25 cellular contexts compared by ENCODE assay signal in the genomic region with DNA sequence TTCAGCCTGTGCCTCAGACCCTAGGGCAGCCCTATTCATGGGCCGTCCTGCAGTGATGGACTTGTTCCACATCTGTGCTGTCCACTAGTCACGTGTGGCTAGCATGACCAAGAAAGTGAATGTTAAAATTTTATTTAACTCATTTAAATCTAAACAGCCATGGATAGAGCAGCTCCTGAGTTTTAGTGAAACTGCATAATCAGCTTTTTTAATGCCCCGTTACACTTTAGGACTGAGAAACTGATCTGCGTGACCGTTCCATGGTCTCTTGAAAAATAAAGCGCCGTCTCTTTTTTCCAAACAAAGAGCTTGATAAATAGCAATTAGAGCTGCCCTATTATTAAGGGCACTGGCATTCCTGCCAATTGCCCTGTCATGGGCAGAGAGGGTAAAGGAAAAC.
"Had no signal": no experiment of that assay in that cellular context is flagged by ENCODE, and none has a peak within 500 bp of the region (broad histone marks: within the 10 kb centered on the region; RNA-seq: fewer than 3 reads in every experiment).

No MANE protein-coding gene starts in this region.

- H3K36me3 ChIP-seq: brain microvascular endothelial cell, SJCRH30 had no signal

- H3K4me1 Mint-ChIP-seq: activated CD4-positive, alpha-beta T cell treated with anti-CD3 and anti-CD28 coated beads for 36 hours; activated CD4-positive, alpha-beta T cell treated with anti-CD3 and anti-CD28 coated beads, Interleukin-2, amount 10 ng/mL, durations not matched to agents 7 days and 5 days; activated naive CD4-positive, alpha-beta T cell treated with anti-CD3 and anti-CD28 coated beads, Interleukin-2, amount 10 ng/mL, durations not matched to agents 7 days and 5 days; activated naive CD8-positive, alpha-beta T cell treated with anti-CD3 and anti-CD28 coated beads, Interleukin-2, amount 50 U/mL, for 24 hours had no signal

- H3K9me3 ChIP-seq: SJCRH30 had no signal

- H3K27ac Mint-ChIP-seq: activated CD4-positive, alpha-beta T cell treated with anti-CD3 and anti-CD28 coated beads for 36 hours; activated CD4-positive, alpha-beta T cell treated with anti-CD3 and anti-CD28 coated beads, Interleukin-2, amount 10 ng/mL, durations not matched to agents 7 days and 5 days; activated CD8-positive, alpha-beta T cell treated with anti-CD3 and anti-CD28 coated beads, Interleukin-2, amount 10 ng/mL, durations not matched to agents 7 days and 5 days; activated naive CD4-positive, alpha-beta T cell treated with anti-CD3 and anti-CD28 coated beads, Interleukin-2, amount 10 ng/mL, durations not matched to agents 7 days and 5 days; activated naive CD8-positive, alpha-beta T cell; activated naive CD8-positive, alpha-beta T cell treated with anti-CD3 and anti-CD28 coated beads, Interleukin-2, amount 50 U/mL, for 24 hours; activated T-helper 1 cell treated with anti-CD3 and anti-CD28 coated beads, Interleukin-12 subunit alpha, Interleukin-12 subunit beta, Interleukin-2, Interleukin-4 antibody, amounts not matched to agents 30 ng/mL and 10 ng/mL and 1 ng/mL, durations not matched to agents 14 hours and 24 hours and 36 hours had no signal

- H3K9me3 Mint-ChIP-seq: activated CD4-positive, alpha-beta T cell treated with anti-CD3 and anti-CD28 coated beads, Interleukin-2, amount 10 ng/mL, durations not matched to agents 7 days and 5 days; activated naive CD4-positive, alpha-beta T cell treated with anti-CD3 and anti-CD28 coated beads, Interleukin-2, amount 10 ng/mL, durations not matched to agents 7 days and 5 days; activated naive CD8-positive, alpha-beta T cell treated with anti-CD3 and anti-CD28 coated beads, Interleukin-2, amount 50 U/mL, for 24 hours; activated T-cell treated with anti-CD3 and anti-CD28 coated beads, Interleukin-2, amount 50 U/mL, for 4 hours; activated T-helper 1 cell treated with anti-CD3 and anti-CD28 coated beads, Interleukin-12 subunit alpha, Interleukin-12 subunit beta, Interleukin-2, Interleukin-4 antibody, amounts not matched to agents 30 ng/mL and 10 ng/mL and 1 ng/mL, durations not matched to agents 14 hours and 24 hours and 36 hours had no signal

- H3K27me3 ChIP-seq: brain microvascular endothelial cell, SJCRH30 had no signal

- ATAC-seq: activated CD4-positive, alpha-beta T cell treated with anti-CD3 and anti-CD28 coated beads for 36 hours; activated CD8-positive, alpha-beta T cell treated with anti-CD3 and anti-CD28 coated beads, Interleukin-2, amount 10 ng/mL, durations not matched to agents 7 days and 5 days; activated naive CD8-positive, alpha-beta T cell treated with anti-CD3 and anti-CD28 coated beads, Interleukin-2, amount 50 U/mL, for 24 hours; activated T-cell treated with anti-CD3 and anti-CD28 coated beads, Interleukin-2, amount 50 U/mL, for 4 hours had no signal

- H3K27ac ChIP-seq: brain microvascular endothelial cell, SJCRH30, SK-N-MC had no signal

- DNase-seq: activated CD4-positive, alpha-beta T cell treated with anti-CD3 and anti-CD28 coated beads for 36 hours; activated CD4-positive, alpha-beta T cell treated with anti-CD3 and anti-CD28 coated beads, Interleukin-2, amount 10 ng/mL, durations not matched to agents 7 days and 5 days; activated CD4-positive, alpha-beta T cell treated with anti-CD3 and anti-CD28 coated beads, Interleukin-2, amount 50 U/mL, for 48 hours; activated CD8-positive, alpha-beta T cell treated with anti-CD3 and anti-CD28 coated beads, Interleukin-2, amount 10 ng/mL, durations not matched to agents 7 days and 5 days; activated gamma-delta T cell treated with Interleukin-2 at 50 U/mL for 16 hours; activated naive CD4-positive, alpha-beta T cell treated with anti-CD3 and anti-CD28 coated beads, Interleukin-2, amount 10 ng/mL, durations not matched to agents 7 days and 5 days; activated naive CD8-positive, alpha-beta T cell treated with anti-CD3 and anti-CD28 coated beads, Interleukin-2, amount 50 U/mL, for 24 hours; activated T-cell treated with anti-CD3 and anti-CD28 coated beads for 4 hours; activated T-cell treated with anti-CD3 and anti-CD28 coated beads, Interleukin-2, amount 50 U/mL, for 4 hours; anterior cingulate cortex; brain microvascular endothelial cell; central memory CD4-positive, alpha-beta T cell; NCI-H1092 treated with DMSO at 0.1 percent for 48 hours; NCI-H146; NCI-H187; NCI-H2029 treated with DMSO at 0.1 percent for 48 hours; NCI-H345; NCI-H524 treated with DMSO at 0.1 percent for 48 hours; OCI-M1; SHP77; SJCRH30; T1000 had no signal

- H3K27me3 Mint-ChIP-seq: activated CD4-positive, alpha-beta T cell treated with anti-CD3 and anti-CD28 coated beads, Interleukin-2, amount 10 ng/mL, durations not matched to agents 7 days and 5 days; activated naive CD4-positive, alpha-beta T cell treated with anti-CD3 and anti-CD28 coated beads, Interleukin-2, amount 10 ng/mL, durations not matched to agents 7 days and 5 days; activated naive CD8-positive, alpha-beta T cell had no signal

- H3K36me3 Mint-ChIP-seq: activated naive CD4-positive, alpha-beta T cell treated with anti-CD3 and anti-CD28 coated beads, Interleukin-2, amount 10 ng/mL, durations not matched to agents 7 days and 5 days; activated naive CD8-positive, alpha-beta T cell had no signal

- H3K4me1 ChIP-seq: SJCRH30 had no signal

- H3K4me3 ChIP-seq: SJCRH30, SK-N-MC had no signal

- H3K4me3 Mint-ChIP-seq: activated CD4-positive, alpha-beta T cell treated with anti-CD3 and anti-CD28 coated beads for 36 hours; activated CD4-positive, alpha-beta T cell treated with anti-CD3 and anti-CD28 coated beads, Interleukin-2, amount 10 ng/mL, durations not matched to agents 7 days and 5 days; activated CD8-positive, alpha-beta T cell treated with anti-CD3 and anti-CD28 coated beads, Interleukin-2, amount 10 ng/mL, durations not matched to agents 7 days and 5 days; activated naive CD4-positive, alpha-beta T cell treated with anti-CD3 and anti-CD28 coated beads, Interleukin-2, amount 10 ng/mL, durations not matched to agents 7 days and 5 days; activated naive CD8-positive, alpha-beta T cell; activated naive CD8-positive, alpha-beta T cell treated with anti-CD3 and anti-CD28 coated beads, Interleukin-2, amount 50 U/mL, for 24 hours; activated T-cell treated with anti-CD3 and anti-CD28 coated beads, Interleukin-2, amount 50 U/mL, for 4 hours; activated T-helper 1 cell treated with anti-CD3 and anti-CD28 coated beads, Interleukin-12 subunit alpha, Interleukin-12 subunit beta, Interleukin-2, Interleukin-4 antibody, amounts not matched to agents 30 ng/mL and 10 ng/mL and 1 ng/mL, durations not matched to agents 14 hours and 24 hours and 36 hours had no signal
